In genomic region chr3:111584724-111585123, GRCh38 we compare ENCODE assay signal across 34 cellular contexts. TPM values are rescaled to one million over a fixed set of nuclear protein-coding genes. Genes with fewer than 3 reads are reported as not detected.
DNase-seq lines count a peak whose midpoint lies in the region; ATAC-seq, FAIRE-seq and TF ChIP-seq lines count a peak whose summit lies in the region.
"Had no signal": no experiment of that assay in that cellular context is flagged by ENCODE, and none has a peak within 500 bp of the region (broad histone marks: within the 10 kb centered on the region; RNA-seq: fewer than 3 reads in every experiment).

No MANE protein-coding gene starts in this region.

- H4K20me1 ChIP-seq in keratinocyte (ENCODE audit: control insufficient read depth, extremely low read depth, insufficient read depth, low read length), result no peaks in the 10 kb centered on the region

- no peaks in the 10 kb centered on the region for H3K9me1 ChIP-seq in keratinocyte (ENCODE audit: control insufficient read depth, extremely low read depth, insufficient read depth, low read length)

- no peaks in the 10 kb centered on the region for H3K79me2 ChIP-seq in keratinocyte (ENCODE audit: control insufficient read depth, insufficient read depth, low read length)

- H3K4me2 ChIP-seq in keratinocyte (ENCODE audit: control insufficient read depth, extremely low read depth, insufficient read depth, low read depth, low read length), result peak overlapping the region; percentile 73

- H3K27me3 ChIP-seq in keratinocyte (ENCODE audit: control insufficient read depth, extremely low read depth, insufficient read depth, low read length) (no peaks in the 10 kb centered on the region), upper lobe of right lung (no peaks in the 10 kb centered on the region)
- H3K27me3 ChIP-seq: pancreas, SJCRH30, transverse colon had no signal

- no peaks in the 10 kb centered on the region for H3K27me3 Mint-ChIP-seq in activated naive CD4-positive, alpha-beta T cell treated with anti-CD3 and anti-CD28 coated beads, Interleukin-2, amount 50 U/mL, for 24 hours
- H3K27me3 Mint-ChIP-seq in T-helper 17 cell, result no peaks in the 10 kb centered on the region
- H3K27me3 Mint-ChIP-seq: activated CD4-positive, alpha-beta T cell treated with anti-CD3 and anti-CD28 coated beads for 36 hours; activated naive CD8-positive, alpha-beta T cell treated with anti-CD3 and anti-CD28 coated beads, Interleukin-2, amount 50 U/mL, for 24 hours; B cell; brain; effector memory CD8-positive, alpha-beta T cell had no signal

- no peak for TF ChIP-seq CTCF in keratinocyte (optimal IDR thresholded peaks at IDR 0.05 in 1 of 3, IDR thresholded peaks at IDR 0.05 in 1 of 3, conservative IDR thresholded peaks at IDR 0.05 in 1 of 3; ENCODE audit: extremely low read depth in 1 of 3, insufficient read depth in 2 of 3, low read length in 3 of 3)
- no peak for TF ChIP-seq CTCF in upper lobe of right lung (IDR thresholded peaks at IDR 0.05)
- TF ChIP-seq CTCF in GM10266 (IDR thresholded peaks at IDR 0.05; ENCODE audit: control insufficient read depth, insufficient read depth, low read depth, missing control alignments), result no peak

- H3K4me1 Mint-ChIP-seq in activated naive CD4-positive, alpha-beta T cell treated with anti-CD3 and anti-CD28 coated beads, Interleukin-2, amount 50 U/mL, for 24 hours, result peaks cover 84% of the 10 kb centered on the region
- H3K4me1 Mint-ChIP-seq in T-helper 17 cell, result peaks cover 36% of the 10 kb centered on the region
- H3K4me1 Mint-ChIP-seq: brain, nephron had no signal

- ATAC-seq in T-helper 17 cell, result no peak
- ATAC-seq in upper lobe of right lung, result no peak
- ATAC-seq in HG02678 (IDR thresholded peaks at IDR 0.05; ENCODE audit: unreplicated experiment), result no peak
- ATAC-seq: activated CD4-positive, alpha-beta T cell treated with anti-CD3 and anti-CD28 coated beads for 36 hours; activated naive CD8-positive, alpha-beta T cell treated with anti-CD3 and anti-CD28 coated beads, Interleukin-2, amount 50 U/mL, for 24 hours; effector memory CD8-positive, alpha-beta T cell; mucosa of descending colon; right cardiac atrium had no signal

- dilution Hi-C loops in keratinocyte (cut with MboI; ENCODE audit: extremely low pct_ligation_motif_present, low sequenced_read_pairs), result loop anchor here (25.0 kb wide), 1 partner anchor 103 kb away; no protein-coding TSS in a partner anchor

- intact Hi-C loops in upper lobe of right lung (cut with DNase I), result no loop called here

- H3K36me3 Mint-ChIP-seq in activated naive CD4-positive, alpha-beta T cell treated with anti-CD3 and anti-CD28 coated beads, Interleukin-2, amount 50 U/mL, for 24 hours, result peaks cover 62% of the 10 kb centered on the region
- peaks cover 22% of the 10 kb centered on the region for H3K36me3 Mint-ChIP-seq in T-helper 17 cell (ENCODE audit: low read depth)
- H3K36me3 Mint-ChIP-seq: brain had no signal

- H3K9ac ChIP-seq in keratinocyte (ENCODE audit: control insufficient read depth, extremely low read depth, insufficient read depth, low read length), result peak overlapping the region; percentile 66

- no peak overlapping the region for H3K4me3 Mint-ChIP-seq in activated naive CD4-positive, alpha-beta T cell treated with anti-CD3 and anti-CD28 coated beads, Interleukin-2, amount 50 U/mL, for 24 hours
- H3K4me3 Mint-ChIP-seq in T-helper 17 cell, result no peak overlapping the region
- H3K4me3 Mint-ChIP-seq: activated CD4-positive, alpha-beta T cell treated with anti-CD3 and anti-CD28 coated beads for 36 hours; activated naive CD8-positive, alpha-beta T cell treated with anti-CD3 and anti-CD28 coated beads, Interleukin-2, amount 50 U/mL, for 24 hours; B cell; brain; effector memory CD8-positive, alpha-beta T cell; nephron had no signal

- H3K4me1 ChIP-seq in keratinocyte (ENCODE audit: control insufficient read depth, extremely low read depth, insufficient read depth, low read length), result peaks cover 53% of the 10 kb centered on the region
- H3K4me1 ChIP-seq in upper lobe of right lung, result no peaks in the 10 kb centered on the region
- H3K4me1 ChIP-seq: pancreas, SJCRH30, transverse colon had no signal

- H3K27ac ChIP-seq in keratinocyte (ENCODE audit: control insufficient read depth, insufficient read depth, low read length), result peak overlapping the region; percentile 97
- peak overlapping the region; percentile 28 for H3K27ac ChIP-seq in upper lobe of right lung
- H3K27ac ChIP-seq: pancreas, SJCRH30, transverse colon had no signal

- H3K36me3 ChIP-seq in keratinocyte (ENCODE audit: control insufficient read depth in 2 of 2, extremely low read depth in 1 of 2, insufficient read depth in 2 of 2, low read length in 2 of 2) (no peaks in the 10 kb centered on the region), upper lobe of right lung (no peaks in the 10 kb centered on the region)
- H3K36me3 ChIP-seq: pancreas, SJCRH30, transverse colon had no signal

- FAIRE-seq in keratinocyte (lab: Jason Lieb, UNC), result peak; percentile 83
- FAIRE-seq: colon, frontal cortex, pancreas had no signal

- H3K9me3 ChIP-seq in T-helper 17 cell (ENCODE audit: control insufficient read depth, low read length, poor library complexity, severe bottlenecking) (no peaks in the 10 kb centered on the region), keratinocyte (ENCODE audit: control insufficient read depth, low read depth, low read length) (peaks cover 1% of the 10 kb centered on the region), upper lobe of right lung (no peaks in the 10 kb centered on the region)
- H3K9me3 ChIP-seq: mucosa of descending colon, pancreas, SJCRH30, transverse colon had no signal

- H3K4me3 ChIP-seq in keratinocyte (ENCODE audit: control insufficient read depth in 2 of 3, extremely low read depth in 1 of 3, insufficient read depth in 2 of 3, low read depth in 1 of 3, low read length in 3 of 3) (no peak overlapping the region), upper lobe of right lung (no peak overlapping the region)
- H3K4me3 ChIP-seq: mucosa of descending colon, pancreas, SJCRH30, transverse colon had no signal

- H3K9me3 Mint-ChIP-seq in activated naive CD4-positive, alpha-beta T cell treated with anti-CD3 and anti-CD28 coated beads, Interleukin-2, amount 50 U/mL, for 24 hours, result no peaks in the 10 kb centered on the region
- H3K9me3 Mint-ChIP-seq: effector memory CD8-positive, alpha-beta T cell had no signal

- no peak for DNase-seq in activated naive CD4-positive, alpha-beta T cell treated with anti-CD3 and anti-CD28 coated beads, Interleukin-2, amount 50 U/mL, for 16 hours
- DNase-seq in T-helper 17 cell (no peak), keratinocyte (ENCODE audit: low read depth, low spot score) (no peak), upper lobe of right lung (no peak), T-helper 2 cell (no peak), GM10266 (ENCODE audit: extremely low spot score) (no peak)
- DNase-seq: activated CD4-positive, alpha-beta T cell treated with anti-CD3 and anti-CD28 coated beads for 36 hours; activated naive CD8-positive, alpha-beta T cell treated with anti-CD3 and anti-CD28 coated beads, Interleukin-2, amount 50 U/mL, for 24 hours; DMS79; effector memory CD8-positive, alpha-beta T cell; H7; hippocampal formation; Karpas-422; mucosa of descending colon; NCI-H1694; NCI-H2171 treated with DMSO at 0.1 percent for 48 hours; NCI-H526; pancreas; right cardiac atrium; SJCRH30; stimulated activated CD4-positive, alpha-beta T cell treated with anti-CD3 and anti-CD28 coated beads, Interleukin-12 subunit alpha, Interleukin-12 subunit beta, amount 100 ng/mL, for 4 hours; stimulated activated CD4-positive, alpha-beta T cell treated with anti-CD3 and anti-CD28 coated beads, Interleukin-4, amount 100 ng/mL, for 24 hours; stimulated activated naive CD4-positive, alpha-beta T cell treated with Interleukin-2 at 50 U/mL for 16 hours; T-helper 1 cell; transverse colon had no signal

- H2AFZ ChIP-seq in keratinocyte (ENCODE audit: control insufficient read depth, low read length), result no peak overlapping the region

- peak overlapping the region; percentile 96 for H3K27ac Mint-ChIP-seq in activated naive CD4-positive, alpha-beta T cell treated with anti-CD3 and anti-CD28 coated beads, Interleukin-2, amount 50 U/mL, for 24 hours
- peak overlapping the region; percentile 62 for H3K27ac Mint-ChIP-seq in T-helper 17 cell
- H3K27ac Mint-ChIP-seq: activated naive CD8-positive, alpha-beta T cell treated with anti-CD3 and anti-CD28 coated beads, Interleukin-2, amount 50 U/mL, for 24 hours; B cell; brain; effector memory CD8-positive, alpha-beta T cell; nephron had no signal

RNA-seq across cellular contexts. Expression of gene ZBED2, which starts 10.4 kb away (rescaled TPM):
- total RNA-seq in T-helper 17 cell, result under 1 TPM; 0.12 to 0.13 TPM
- 81.8 to 124 TPM (median 120 TPM) in 3 replicates for polyA plus RNA-seq in keratinocyte
- 15.2 TPM for polyA plus RNA-seq in keratinocyte (2011; ENCODE audit: low read depth)
- polyA plus RNA-seq in keratinocyte (2011; cell fraction: cytosol; rRNA removed), result 92.8 and 126 TPM in 2 replicates
- polyA plus RNA-seq in keratinocyte (2011; cell fraction: nucleus; rRNA removed), result 110 and 127 TPM in 2 replicates
- polyA plus RNA-seq in keratinocyte (2012; ENCODE audit: low replicate concordance), result 34.1 and 119 TPM in 2 replicates
- 42.4 to 73.9 TPM (median 48.8 TPM) in 3 replicates for polyA minus RNA-seq in keratinocyte
- polyA minus RNA-seq in keratinocyte (2011; cell fraction: cytosol; rRNA and poly(A)+ RNA removed), result 60.4 TPM
- 33.4 and 52.2 TPM in 2 replicates for polyA minus RNA-seq in keratinocyte (2011; cell fraction: nucleus; rRNA and poly(A)+ RNA removed)
- 6.4 TPM for total RNA-seq in upper lobe of right lung
- total RNA-seq: A673, frontal cortex, H7, liver, mucosa of descending colon, right cardiac atrium, SJCRH30, transverse colon had no signal
- polyA plus RNA-seq: liver, right cardiac atrium had no signal

RNA-seq across cellular contexts. Expression of gene CD96, which starts 42.7 kb away (rescaled TPM):
- total RNA-seq in T-helper 17 cell (100 to 1,000 TPM; 190 to 201 TPM), upper lobe of right lung (9.5 TPM)
- 0.08 to 0.14 TPM (median 0.13 TPM) in 3 replicates for polyA plus RNA-seq in keratinocyte
- polyA plus RNA-seq in keratinocyte (2011; ENCODE audit: low read depth), result not detected
- 0.06 and 0.21 TPM in 2 replicates for polyA plus RNA-seq in keratinocyte (2011; cell fraction: cytosol; rRNA removed)
- polyA plus RNA-seq in keratinocyte (2011; cell fraction: nucleus; rRNA removed), result 0.03 and 0.14 TPM in 2 replicates
- 0.07 and 0.18 TPM in 2 replicates for polyA plus RNA-seq in keratinocyte (2012; ENCODE audit: low replicate concordance)
- 0.10 TPM in 1 of 3 replicates, not detected in the others for polyA minus RNA-seq in keratinocyte
- polyA minus RNA-seq in keratinocyte (2011; cell fraction: cytosol; rRNA and poly(A)+ RNA removed), result not detected
- not detected in 2 replicates for polyA minus RNA-seq in keratinocyte (2011; cell fraction: nucleus; rRNA and poly(A)+ RNA removed)
- total RNA-seq: A673, frontal cortex, H7 had no signal

Comparison
In these comparisons a context has a peak if more than half of its experiments do, and no peak if none do; other contexts are left out.
1. RNA of gene CD96, which starts 42.7 kb away (total RNA-seq): 190 to 201 TPM in T-helper 17 cell; 9.5 TPM in upper lobe of right lung (single experiment); every median in the first group is over 10 times any median in the second.